ENCODE assay signal across 14 cellular contexts in the genomic region with DNA sequence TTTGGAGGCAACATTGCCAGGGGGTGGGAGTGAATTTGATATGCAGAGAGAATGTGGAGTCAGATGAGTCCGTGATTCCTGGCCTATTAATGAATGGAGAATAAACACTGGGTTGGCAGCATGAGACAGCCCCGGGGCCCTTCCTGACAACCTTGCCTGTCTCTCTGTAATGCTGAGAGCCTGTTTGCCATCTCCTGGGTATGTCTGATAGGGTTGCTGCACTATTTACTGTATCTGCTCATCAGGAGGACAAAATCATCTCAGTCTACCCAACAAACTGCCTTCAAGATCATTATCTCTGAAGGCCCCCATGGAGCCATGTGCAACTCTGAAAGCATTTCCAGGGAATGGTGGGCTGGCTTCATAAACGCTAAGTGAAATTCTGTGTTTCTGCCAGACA.
A peak's percentile ranks its signal among the peaks of the same experiment; 100 is the strongest.
DNase-seq lines count a peak whose midpoint lies in the region; ATAC-seq and TF ChIP-seq lines count a peak whose summit lies in the region.
"Had no signal": no experiment of that assay in that cellular context is flagged by ENCODE, and none has a peak within 500 bp of the region (broad histone marks: within the 10 kb centered on the region; RNA-seq: fewer than 3 reads in every experiment).

No MANE protein-coding gene starts in this region.

- ATAC-seq in esophagus mucosa (peak; percentile 33), left cardiac atrium (no peak)

- H3K36me3 Mint-ChIP-seq in CD14-positive monocyte: peaks cover 65% of the 10 kb centered on the region in 2 donors

- POLR2A ChIA-PET in RWPE1 (lab: Yijun Ruan, JAX; ENCODE audit: low non-redundant PET): no interaction called here

- no peak for TF ChIP-seq CTCF in CD14-positive monocyte (IDR thresholded peaks at IDR 0.05)
- TF ChIP-seq CTCF in RWPE1 (conservative IDR thresholded peaks at IDR 0.05; ENCODE audit: low read depth): no peak

- no peak for DNase-seq in CD14-positive monocyte (ENCODE audit: low spot score)
- DNase-seq in DMS153 treated with DMSO at 0.1 percent for 48 hours (lab: John Stamatoyannopoulos, UW; ENCODE audit: unreplicated experiment): peak; percentile 89
- peak; percentile 10 for DNase-seq in RWPE1 (ENCODE audit: low spot score)
- no peak for DNase-seq in RKO (ENCODE audit: low spot score)
- DNase-seq in AG20443 (ENCODE audit: low spot score): no peak
- no peak for DNase-seq in activated effector memory CD4-positive, alpha-beta T cell treated with Interleukin-2 at 50 U/mL for 16 hours
- no peak for DNase-seq in left cardiac atrium
- DNase-seq: foreskin fibroblast, Karpas-422, NCI-H774, substantia nigra, SW 1271 had no signal

- intact Hi-C loops in CD14-positive monocyte (cut with micrococcal nuclease): loop anchor here in 1 of 2 donors (5.0 kb wide), 1 partner anchor 33 kb away; no protein-coding TSS in a partner anchor
- intact Hi-C loops in left cardiac atrium (cut with DNase I): no loop called here

- H3K27ac ChIP-seq in RWPE1: peak overlapping the region; percentile 84
- H3K27ac ChIP-seq: BLaER1 had no signal

- CTCF ChIA-PET in RWPE1 (lab: Yijun Ruan, JAX): no interaction called here

- H3K27me3 Mint-ChIP-seq in CD14-positive monocyte (ENCODE audit: low read depth in 3 of 3): peaks cover 0 to 4% (median 3%) of the 10 kb centered on the region in 3 donors

- peak overlapping the region; percentile 19 to 98 (median 97) for H3K27ac Mint-ChIP-seq in CD14-positive monocyte

- no peak overlapping the region for H3K4me3 Mint-ChIP-seq in CD14-positive monocyte

- peaks cover 0 to 11% (median 5%) of the 10 kb centered on the region in 7 donors for H3K9me3 Mint-ChIP-seq in CD14-positive monocyte

- H3K4me1 Mint-ChIP-seq in CD14-positive monocyte: peaks cover 62% of the 10 kb centered on the region

Comparison
In these comparisons a context has a peak if more than half of its experiments do, and no peak if none do; other contexts are left out.
1. DNase-seq: peak in DMS153 treated with DMSO at 0.1 percent for 48 hours (single experiment) and RWPE1 (single experiment); none in CD14-positive monocyte (single experiment), RKO (single experiment), AG20443 (single experiment), activated effector memory CD4-positive, alpha-beta T cell treated with Interleukin-2 at 50 U/mL for 16 hours (single experiment) and left cardiac atrium (single experiment).